Comparison of ENCODE assay signal across 9 cellular contexts in genomic region chr5:154575869-154576806, GRCh38.
DNase-seq lines count a peak whose midpoint lies in the region; ATAC-seq, FAIRE-seq and TF ChIP-seq lines count a peak whose summit lies in the region.
"Had no signal": no experiment of that assay in that cellular context is flagged by ENCODE, and none has a peak within 500 bp of the region (broad histone marks: within the 10 kb centered on the region; RNA-seq: fewer than 3 reads in every experiment).

No MANE protein-coding gene starts in this region.

- H3K23ac ChIP-seq in H1 (ENCODE audit: insufficient read length): no peak overlapping the region

- no peak overlapping the region for H2AFZ ChIP-seq in H1 (ENCODE audit: low read length)

- no peak overlapping the region for H2BK12ac ChIP-seq in H1 (ENCODE audit: low read depth, low read length)

- H2BK120ac ChIP-seq in H1 (replicated peaks; ENCODE audit: low read depth, low read length): no peak overlapping the region

- no peak overlapping the region for H4K91ac ChIP-seq in H1 (replicated peaks; ENCODE audit: insufficient read length, low read length)

- no peaks in the 10 kb centered on the region for H3K36me3 ChIP-seq in H1 (ENCODE audit: control insufficient read depth in 2 of 4, insufficient read depth in 4 of 4, low read length in 3 of 4)
- H3K36me3 ChIP-seq in adrenal gland (replicated peaks in 1 of 2): no peaks in the 10 kb centered on the region
- no peaks in the 10 kb centered on the region for H3K36me3 ChIP-seq in HAP-1 (replicated peaks)
- H3K36me3 ChIP-seq in heart right ventricle: no peaks in the 10 kb centered on the region

- H4K20me1 ChIP-seq in H1 (replicated peaks in 1 of 2; ENCODE audit: control insufficient read depth in 1 of 2, insufficient read depth in 2 of 2, low read length in 2 of 2): no peaks in the 10 kb centered on the region

- H3K27me3 ChIP-seq in H1 (replicated peaks in 1 of 4; ENCODE audit: control insufficient read depth in 3 of 4, extremely low read depth in 1 of 4, insufficient read depth in 3 of 4, low read length in 3 of 4) (peaks cover 0 to 4% (median 0%) of the 10 kb centered on the region in 4 experiments; a peak in 5 of 7 replicates), adrenal gland (peaks cover 7% of the 10 kb centered on the region), HAP-1 (ENCODE audit: low read depth) (peaks cover 8% of the 10 kb centered on the region), heart right ventricle (peaks cover 0 to 54% (median 40%) of the 10 kb centered on the region in 7 donors)

- H3K14ac ChIP-seq in H1 (ENCODE audit: insufficient read length): no peak overlapping the region

- H4K5ac ChIP-seq in H1 (ENCODE audit: insufficient read length, low read depth, low read length): no peak overlapping the region

- CTCF ChIA-PET in H1 (lab: Charles Lee; ENCODE audit: partially characterized antibody): interaction anchor here (0.6 to 8.6 kb wide), 15 partner anchors 8 to 116 kb away, joined by 3 to 44 read pairs (median 3); no protein-coding TSS in a partner anchor

- FAIRE-seq in H1 (lab: Jason Lieb, UNC): no peak
- FAIRE-seq: kidney had no signal

- no peaks in the 10 kb centered on the region for H3K23me2 ChIP-seq in H1 (ENCODE audit: low read depth, low read length)

- H3K9ac ChIP-seq in H1 (replicated peaks in 1 of 4; ENCODE audit: extremely low read depth in 1 of 4, low read depth in 3 of 4, low read length in 3 of 4): no peak overlapping the region

- H3K79me2 ChIP-seq in H1 (ENCODE audit: control insufficient read depth in 1 of 2, insufficient read depth in 2 of 2, low read length in 2 of 2): no peaks in the 10 kb centered on the region

- H4K8ac ChIP-seq in H1 (ENCODE audit: extremely low read depth, insufficient read depth, low read length): no peak overlapping the region; the same call in 1 of the 2 replicates

- H3K4me1 ChIP-seq in H1 (replicated peaks in 1 of 4; ENCODE audit: control insufficient read depth in 3 of 4, insufficient read depth in 4 of 4, low read length in 3 of 4): no peaks in the 10 kb centered on the region
- H3K4me1 ChIP-seq in adrenal gland (replicated peaks in 1 of 2): no peaks in the 10 kb centered on the region
- H3K4me1 ChIP-seq in HAP-1: peaks cover 4% of the 10 kb centered on the region
- no peaks in the 10 kb centered on the region for H3K4me1 ChIP-seq in heart right ventricle

- H3K27ac ChIP-seq in H1 (ENCODE audit: low read depth, low read length): no peak overlapping the region
- no peak overlapping the region for H3K27ac ChIP-seq in adrenal gland
- no peak overlapping the region for H3K27ac ChIP-seq in heart right ventricle

- no peak overlapping the region for H3K4ac ChIP-seq in H1 (replicated peaks; ENCODE audit: insufficient read length, low read depth, low read length)

- H3K79me1 ChIP-seq in H1 (ENCODE audit: low read depth, low read length): no peaks in the 10 kb centered on the region

- H3K9me3 ChIP-seq in H1 (ENCODE audit: insufficient read depth in 2 of 2, low read depth in 1 of 2, low read length in 1 of 2) (no peaks in the 10 kb centered on the region), adrenal gland (replicated peaks in 1 of 3) (no peaks in the 10 kb centered on the region), HAP-1 (no peaks in the 10 kb centered on the region), heart right ventricle (no peaks in the 10 kb centered on the region)

- DNase-seq in GM12865 (ENCODE audit: low read depth) (peak; percentile 81), H1 (ENCODE audit: low read depth in 1 of 2, low spot score in 2 of 2) (no peak), adrenal gland (no peak), HAP-1 (ENCODE audit: low spot score in 2 of 2) (no peak), retina (no peak), heart right ventricle (no peak)
- DNase-seq: kidney had no signal

- H3K56ac ChIP-seq in H1 (replicated peaks; ENCODE audit: insufficient read length, low read depth, low read length): no peak overlapping the region

- H3K4me3 ChIP-seq in GM12865 (ENCODE audit: low read depth, low read length) (no peak overlapping the region), H1 (ENCODE audit: extremely low read depth in 1 of 4, insufficient read depth in 2 of 4, low read depth in 3 of 4, low read length in 4 of 4) (no peak overlapping the region), adrenal gland (no peak overlapping the region), HAP-1 (no peak overlapping the region), heart right ventricle (no peak overlapping the region)

- no peak overlapping the region for H2BK20ac ChIP-seq in H1 (ENCODE audit: low read length)

- intact Hi-C loops in adrenal gland (cut with DNase I): no loop called here
- intact Hi-C loops in heart right ventricle (cut with DNase I): no loop called here

- POLR2A ChIA-PET in H1 (lab: Charles Lee; ENCODE audit: partially characterized antibody): no interaction called here

- peak; percentile 55 for TF ChIP-seq CTCF in GM12865 (IDR thresholded peaks at IDR 0.05; ENCODE audit: insufficient read depth, low read depth, low read length, missing control alignments)
- peak in 2 of 3 experiments; percentile 11 to 24; a peak in 1 of 4 replicates for TF ChIP-seq CTCF in H1 (IDR thresholded peaks at IDR 0.05; ENCODE audit: control extremely low read depth in 1 of 3, insufficient read depth in 1 of 3, low read depth in 1 of 3, low read length in 3 of 3)
- no peak for TF ChIP-seq CTCF in adrenal gland (IDR thresholded peaks at IDR 0.05)
- TF ChIP-seq CTCF in heart right ventricle (IDR thresholded peaks at IDR 0.05): peak in 2 of 9 donors; percentile 5 to 19

- H2BK5ac ChIP-seq in H1 (ENCODE audit: low read depth, low read length): no peak overlapping the region

- no peak for TF ChIP-seq POLR2A in H1 (IDR thresholded peaks at IDR 0.05; ENCODE audit: control extremely low read depth in 1 of 2, low read depth in 2 of 2, low read length in 2 of 2)
- TF ChIP-seq POLR2A in adrenal gland (IDR thresholded peaks at IDR 0.05): no peak

- ATAC-seq in GM21381 (IDR thresholded peaks at IDR 0.05; ENCODE audit: unreplicated experiment) (peak; percentile 96), HG03442 (IDR thresholded peaks at IDR 0.05; ENCODE audit: unreplicated experiment) (peak; percentile 97), heart right ventricle (no peak)

- no peak overlapping the region for H2AK5ac ChIP-seq in H1 (ENCODE audit: low read depth, low read length)

- H3K18ac ChIP-seq in H1 (ENCODE audit: extremely low read depth, low read length): no peak overlapping the region

- 77% methylated on average over 15 of the region's 16 CpGs; no CpG with 5 or more reads in 1 of the 2 experiments for WGBS in H1 (ENCODE audit: extremely low coverage in 1 of 2, insufficient coverage in 1 of 2, insufficient read length in 1 of 2, insufficient replicate concordance in 2 of 2, low coverage in 1 of 2, low lambda C conversion rate in 2 of 2, missing lambda C conversion rate in 1 of 2), 2 experiments
- 13 to 27% (median 22%) methylated on average over 15 to 16 of the region's 16 CpGs for WGBS in adrenal gland, 4 donors
- 20 to 25% methylated on average over 16 of the region's 16 CpGs for WGBS in heart right ventricle, 2 donors

- H2BK15ac ChIP-seq in H1 (ENCODE audit: low read length): no peak overlapping the region

- TF ChIP-seq EP300 in H1 (IDR thresholded peaks at IDR 0.05; ENCODE audit: borderline replicate concordance in 1 of 2, low read depth in 2 of 2, low read length in 2 of 2): no peak

- peak in 1 of 2 experiments; percentile 26; a peak in 3 of 4 replicates for TF ChIP-seq RAD21 in H1 (IDR thresholded peaks at IDR 0.05 in 1 of 2, conservative IDR thresholded peaks at IDR 0.05 in 1 of 2; ENCODE audit: low read depth in 2 of 2, low read length in 2 of 2)

- H3K4me2 ChIP-seq in H1 (ENCODE audit: insufficient read depth in 1 of 2, low read depth in 2 of 2, low read length in 2 of 2): no peak overlapping the region

- in situ Hi-C loops in HAP-1 (cut with MboI; ENCODE audit: low sequenced_read_pairs): no loop called here

TF ChIP-seq in H1, 55 proteins besides CTCF, POLR2A, EP300 and RAD21:
- TF ChIP-seq TAF1 (IDR thresholded peaks at IDR 0.05; ENCODE audit: low read depth, low read length): no peak

Comparison
In these comparisons a context has a peak if more than half of its experiments do, and no peak if none do; other contexts are left out.
1. CTCF ChIP-seq: peak in GM12865 (single experiment) and H1 (2 of 3); none in adrenal gland (0 of 6).
2. ATAC-seq: peak in GM21381 (single experiment) and HG03442 (single experiment); none in heart right ventricle (0 of 8).